Comparison of ENCODE assay signal across 9 cellular contexts in genomic region chr7:99557196-99557607, GRCh38. TPM values are rescaled to one million over a fixed set of nuclear protein-coding genes. Genes with fewer than 3 reads are reported as not detected.
DNase-seq lines count a peak whose midpoint lies in the region; TF ChIP-seq lines count a peak whose summit lies in the region.
"Had no signal": no experiment of that assay in that cellular context is flagged by ENCODE, and none has a peak within 500 bp of the region (broad histone marks: within the 10 kb centered on the region; RNA-seq: fewer than 3 reads in every experiment).

No MANE protein-coding gene starts in this region.

- H3K27me3 Mint-ChIP-seq in glutamatergic neuron (ENCODE audit: unreplicated experiment) (peaks cover 11% of the 10 kb centered on the region), Calu3 (ENCODE audit: unreplicated experiment) (no peaks in the 10 kb centered on the region)

- no peak overlapping the region for H2AFZ ChIP-seq in GM23248

- H3K36me3 ChIP-seq in GM23248 (ENCODE audit: low read depth) (peaks cover 22% of the 10 kb centered on the region), WERI-Rb-1 (peaks cover 60% of the 10 kb centered on the region), sigmoid colon (peaks cover 15 to 38% (median 18%) of the 10 kb centered on the region in 4 donors)

- H3K27me3 ChIP-seq in GM23248 (replicated peaks; ENCODE audit: insufficient read depth) (no peaks in the 10 kb centered on the region), WERI-Rb-1 (ENCODE audit: insufficient read depth, low read depth, severe bottlenecking) (no peaks in the 10 kb centered on the region), sigmoid colon (no peaks in the 10 kb centered on the region)

- POLR2A ChIA-PET in HEK293T (lab: Yijun Ruan, JAX), result interaction anchor here (1.2 to 3.7 kb wide), 6 partner anchors 20 to 102 kb away, joined by 3 to 31 read pairs (median 10); partner anchors contain the start of genes ZKSCAN5, ZNF394 and ZSCAN25

- no TSS peak for BruUV-seq in Calu3 (replicated peaks; lab: Mats Ljungman, UMichigan)

- peaks cover 3% of the 10 kb centered on the region for H3K36me3 Mint-ChIP-seq in glutamatergic neuron (ENCODE audit: unreplicated experiment)
- peaks cover 3% of the 10 kb centered on the region for H3K36me3 Mint-ChIP-seq in Calu3 (ENCODE audit: insufficient read depth, unreplicated experiment)

- peak overlapping the region; percentile 84 for H3K4me2 ChIP-seq in GM23248 (ENCODE audit: unreplicated experiment)

- H3K9ac ChIP-seq in GM23248, result peak overlapping the region; percentile 98

- no peaks in the 10 kb centered on the region for H3K9me3 ChIP-seq in GM23248 (ENCODE audit: low read depth)
- H3K9me3 ChIP-seq in WERI-Rb-1 (ENCODE audit: severe bottlenecking), result no peaks in the 10 kb centered on the region
- no peaks in the 10 kb centered on the region for H3K9me3 ChIP-seq in sigmoid colon

- CTCF ChIA-PET in Calu3 (lab: Charles Lee) (no interaction called here), HEK293T (lab: Yijun Ruan, JAX) (no interaction called here)

- in situ Hi-C loops in GM23248 (cut with MboI), result no loop called here

- H3K4me3 Mint-ChIP-seq in glutamatergic neuron (ENCODE audit: unreplicated experiment) (peak overlapping the region; percentile 97), Calu3 (ENCODE audit: low read depth, unreplicated experiment) (no peak overlapping the region)

- peaks cover 84% of the 10 kb centered on the region for H3K79me2 ChIP-seq in GM23248 (ENCODE audit: insufficient read depth)

- no peaks in the 10 kb centered on the region for H3K9me2 ChIP-seq in GM23248 (ENCODE audit: insufficient read depth)

- H3K27ac ChIP-seq in GM23248 (peak overlapping the region; percentile 96; the same call in 1 of the 2 replicates), WERI-Rb-1 (no peak overlapping the region; the same call in 1 of the 2 replicates), sigmoid colon (peak overlapping the region; percentile 93 to 98 (median 96))

- H3K4me1 ChIP-seq in GM23248 (ENCODE audit: insufficient read depth) (peaks cover 34% of the 10 kb centered on the region), sigmoid colon (peaks cover 0 to 47% (median 38%) of the 10 kb centered on the region in 4 donors)

- 93 to 96% methylated on average over 4 of the region's 4 CpGs for WGBS in GM23248 (ENCODE audit: low coverage in 1 of 2, low lambda C conversion rate in 2 of 2, missing lambda C conversion rate in 2 of 2), 2 experiments
- 81 to 82% methylated on average over 4 of the region's 4 CpGs for WGBS in sigmoid colon, 2 donors

- H3F3A ChIP-seq in GM23248 (ENCODE audit: insufficient read depth), result peaks cover 34% of the 10 kb centered on the region

- TF ChIP-seq EP300 in sigmoid colon (IDR thresholded peaks at IDR 0.05), result no peak

- TF ChIP-seq POLR2A in sigmoid colon (IDR thresholded peaks at IDR 0.05), result no peak

- H3K4me1 Mint-ChIP-seq in glutamatergic neuron (ENCODE audit: low read depth, unreplicated experiment), result peaks cover 12% of the 10 kb centered on the region
- H3K4me1 Mint-ChIP-seq in Calu3 (ENCODE audit: low read depth, unreplicated experiment), result peaks cover 2% of the 10 kb centered on the region

- H3K4me3 ChIP-seq in GM23248, result peak overlapping the region; percentile 96
- peak overlapping the region; percentile 90 for H3K4me3 ChIP-seq in WERI-Rb-1 (ENCODE audit: low read depth, low read length)
- H3K4me3 ChIP-seq in sigmoid colon, result peak overlapping the region; percentile 61 to 97 (median 70)

- H3K9me3 Mint-ChIP-seq in glutamatergic neuron (ENCODE audit: unreplicated experiment) (peaks cover 15% of the 10 kb centered on the region), Calu3 (ENCODE audit: low read depth, unreplicated experiment) (no peaks in the 10 kb centered on the region)

- no peaks in the 10 kb centered on the region for H4K20me1 ChIP-seq in GM23248 (ENCODE audit: insufficient read depth)

- DNase-seq in GM23248 (peak; percentile 40), WERI-Rb-1 (no peak), glutamatergic neuron (no peak), sigmoid colon (no peak), NCI-H526 treated with DMSO at 0.1 percent for 48 hours (lab: John Stamatoyannopoulos, UW) (no peak), Calu3 (no peak), HEK293T (ENCODE audit: extremely low spot score) (no peak), NAMALWA (ENCODE audit: low spot score) (no peak)

- H3K27ac Mint-ChIP-seq in glutamatergic neuron (ENCODE audit: unreplicated experiment) (peak overlapping the region; percentile 100), Calu3 (ENCODE audit: unreplicated experiment) (no peak overlapping the region)

- intact Hi-C loops in sigmoid colon (cut with DNase I) (loop anchor here (10.0 kb wide), 2 partner anchors 232 to 1302 kb away; partner anchors contain the start of genes ARPC1A and TECPR1), Calu3 (cut with micrococcal nuclease; ENCODE audit: unreplicated experiment) (no loop called here)

- TF ChIP-seq CTCF in WERI-Rb-1 (IDR thresholded peaks at IDR 0.05; ENCODE audit: low read depth, low read length) (no peak), glutamatergic neuron (IDR thresholded peaks at IDR 0.05; ENCODE audit: partially characterized antibody, unreplicated experiment) (no peak), sigmoid colon (IDR thresholded peaks at IDR 0.05) (no peak), Calu3 (IDR thresholded peaks at IDR 0.05; ENCODE audit: unreplicated experiment) (no peak)

TF ChIP-seq in HEK293T, 16 proteins besides CTCF, POLR2A, EP300 and RAD21:
- TF ChIP-seq LEF1 (IDR thresholded peaks at IDR 0.05; ENCODE audit: borderline replicate concordance), result no peak
- no peak for TF ChIP-seq ARNT (IDR thresholded peaks at IDR 0.05)
- TF ChIP-seq BHLHE40 (IDR thresholded peaks at IDR 0.05; ENCODE audit: borderline replicate concordance), result no peak
- no peak for TF ChIP-seq SUZ12 (IDR thresholded peaks at IDR 0.05)
- no peak for TF ChIP-seq FOXA1 (IDR thresholded peaks at IDR 0.05)
- no peak for TF ChIP-seq ELF4 (IDR thresholded peaks at IDR 0.05)
- no peak for TF ChIP-seq FOXK2 (IDR thresholded peaks at IDR 0.05)
- TF ChIP-seq NFRKB (IDR thresholded peaks at IDR 0.05), result no peak

RNA-seq across cellular contexts. Expression of gene ZNF655, which starts 1.2 kb away (rescaled TPM):
- total RNA-seq in GM23248 (2014; rRNA removed; shearing (Covaris generic)), result 54.6 and 70.0 TPM in 2 replicates
- polyA plus RNA-seq in GM23248 (2016; fragmentation: Nextera tagmentation; extraction: Ambion mirVana), result 36.5 and 37.2 TPM in 2 replicates
- 74.0 TPM for total RNA-seq in glutamatergic neuron (ENCODE audit: unreplicated experiment)
- total RNA-seq in sigmoid colon, result 100 to 1,000 TPM; 124 to 148 (median 131) TPM
- polyA plus RNA-seq in sigmoid colon, result 10 to 100 TPM; 45.0 to 56.9 (median 50.9) TPM
- not detected in 2 replicates for total RNA-seq in Calu3 (2022)

RNA-seq across cellular contexts. Expression of gene FAM200A, which starts 5.3 kb away (rescaled TPM):
- 6.2 and 9.2 TPM in 2 replicates for total RNA-seq in GM23248 (2014; rRNA removed; shearing (Covaris generic))
- polyA plus RNA-seq in GM23248 (2016; fragmentation: Nextera tagmentation; extraction: Ambion mirVana), result 6.2 and 8.2 TPM in 2 replicates
- 8.1 TPM for total RNA-seq in glutamatergic neuron (ENCODE audit: unreplicated experiment)
- 1 to 10 TPM; 2.3 to 6.4 (median 4.6) TPM for total RNA-seq in sigmoid colon
- polyA plus RNA-seq in sigmoid colon, result 1 to 10 TPM; 1.8 to 3.1 (median 2.4) TPM
- total RNA-seq in Calu3 (2022), result 3.9 and 4.1 TPM in 2 replicates

RNA-seq across cellular contexts. Expression of gene TMEM225B, which starts 40.9 kb away (rescaled TPM):
- total RNA-seq in GM23248 (2014; rRNA removed; shearing (Covaris generic)), result not detected in 2 replicates
- 0.24 and 0.44 TPM in 2 replicates for polyA plus RNA-seq in GM23248 (2016; fragmentation: Nextera tagmentation; extraction: Ambion mirVana)
- total RNA-seq in glutamatergic neuron (ENCODE audit: unreplicated experiment), result 0.66 TPM
- total RNA-seq in sigmoid colon, result 1 to 10 TPM in 1 of 4 donors, under 1 TPM in 1, not detected in 2; 0.41 to 1.8 TPM
- polyA plus RNA-seq in sigmoid colon, result under 1 TPM in 1 of 3 donors, not detected in 2; 0.38 TPM
- total RNA-seq in Calu3 (2022), result not detected in 2 replicates
- total RNA-seq: SK-MEL-5 had no signal

RNA-seq across cellular contexts. Expression of gene ZKSCAN5, which starts 52.7 kb away (rescaled TPM):
- 10.7 and 12.0 TPM in 2 replicates for total RNA-seq in GM23248 (2014; rRNA removed; shearing (Covaris generic))
- polyA plus RNA-seq in GM23248 (2016; fragmentation: Nextera tagmentation; extraction: Ambion mirVana) (6.3 and 6.4 TPM in 2 replicates), sigmoid colon (1 to 10 TPM; 3.0 to 4.9 (median 3.0) TPM)
- total RNA-seq in glutamatergic neuron (ENCODE audit: unreplicated experiment) (18.7 TPM), sigmoid colon (10 to 100 TPM in 1 of 4 donors, 1 to 10 TPM in 3; 7.7 to 12.5 (median 8.4) TPM), Calu3 (2022) (6.1 and 6.6 TPM in 2 replicates)

RNA-seq across cellular contexts. Expression of gene ZNF394, which starts 57.1 kb away (rescaled TPM):
- total RNA-seq in GM23248 (2014; rRNA removed; shearing (Covaris generic)), result 17.3 and 24.3 TPM in 2 replicates
- polyA plus RNA-seq in GM23248 (2016; fragmentation: Nextera tagmentation; extraction: Ambion mirVana) (16.8 and 17.6 TPM in 2 replicates), sigmoid colon (10 to 100 TPM; 19.2 to 25.5 (median 19.2) TPM)
- total RNA-seq in glutamatergic neuron (ENCODE audit: unreplicated experiment) (19.9 TPM), sigmoid colon (10 to 100 TPM; 29.4 to 38.8 (median 34.6) TPM), Calu3 (2022) (17.3 and 19.2 TPM in 2 replicates)

Comparison
In these comparisons a context has a peak if more than half of its experiments do, and no peak if none do; other contexts are left out.
1. RNA of gene ZNF655, which starts 1.2 kb away (total RNA-seq): 124 to 148 TPM in sigmoid colon, 74.0 TPM in glutamatergic neuron (single experiment) and 54.6 to 70.0 TPM in GM23248; not detected in Calu3; every median in the first group is over 10 times any median in the second.
2. Peak in every context shown above with its lines, with median percentiles within 50 percentile points of each other: H3K4me3 ChIP-seq.